Comparison of ENCODE assay signal across 1 cellular context in the genomic region with DNA sequence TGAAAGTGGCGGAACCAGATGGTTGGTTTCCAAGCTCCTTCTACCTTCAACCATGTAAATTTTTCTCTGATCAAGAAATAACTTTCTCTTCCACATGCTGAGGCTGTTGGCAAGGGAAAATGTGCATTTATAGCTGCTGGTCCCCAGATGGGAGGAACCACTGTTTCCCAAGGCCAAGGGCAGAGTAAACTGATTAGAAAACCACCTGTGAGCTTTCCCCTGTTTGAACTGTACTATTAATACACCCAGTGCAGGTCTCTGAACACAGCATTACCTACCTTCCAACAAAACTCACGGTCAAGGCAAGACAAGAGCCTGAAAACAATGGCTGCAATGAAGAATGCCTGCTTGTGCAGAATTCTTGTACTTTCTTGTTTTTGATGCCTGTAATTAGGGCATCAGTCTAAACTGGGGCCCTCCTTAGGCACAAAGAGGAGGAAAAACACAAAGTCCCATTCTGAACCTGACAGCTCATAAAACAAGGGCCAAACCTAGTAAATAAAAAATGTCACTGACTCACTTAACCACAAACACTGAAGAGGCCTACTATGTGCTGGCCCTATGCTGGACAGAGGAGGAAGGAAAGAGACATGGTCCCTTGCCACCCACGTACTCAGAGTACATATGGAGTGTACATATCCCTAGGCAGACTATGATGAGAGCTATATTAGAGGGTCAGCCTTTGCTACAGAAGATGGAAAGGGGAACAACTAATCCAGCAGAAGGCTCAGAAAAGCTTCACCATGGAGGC.
TF ChIP-seq lines count a peak whose summit lies in the region.

No MANE protein-coding gene starts in this region.

TF ChIP-seq in HepG2, 621 proteins besides CTCF, POLR2A, EP300 and RAD21 (continued from another document):
- peak; percentile 73; the same call in 1 of the 2 replicates for TF ChIP-seq ZKSCAN1 (IDR thresholded peaks at IDR 0.05; ENCODE audit: low read length)
- TF ChIP-seq, protein P1, sequence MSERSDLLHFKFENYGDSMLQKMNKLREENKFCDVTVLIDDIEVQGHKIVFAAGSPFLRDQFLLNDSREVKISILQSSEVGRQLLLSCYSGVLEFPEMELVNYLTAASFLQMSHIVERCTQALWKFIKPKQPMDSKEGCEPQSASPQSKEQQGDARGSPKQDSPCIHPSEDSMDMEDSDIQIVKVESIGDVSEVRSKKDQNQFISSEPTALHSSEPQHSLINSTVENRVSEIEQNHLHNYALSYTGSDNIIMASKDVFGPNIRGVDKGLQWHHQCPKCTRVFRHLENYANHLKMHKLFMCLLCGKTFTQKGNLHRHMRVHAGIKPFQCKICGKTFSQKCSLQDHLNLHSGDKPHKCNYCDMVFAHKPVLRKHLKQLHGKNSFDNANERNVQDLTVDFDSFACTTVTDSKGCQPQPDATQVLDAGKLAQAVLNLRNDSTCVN (CRISPR knock-in tag; IDR thresholded peaks at IDR 0.05; ENCODE audit: borderline replicate concordance): no peak
